ENCODE assay signal across 9 cellular contexts in the genomic region with DNA sequence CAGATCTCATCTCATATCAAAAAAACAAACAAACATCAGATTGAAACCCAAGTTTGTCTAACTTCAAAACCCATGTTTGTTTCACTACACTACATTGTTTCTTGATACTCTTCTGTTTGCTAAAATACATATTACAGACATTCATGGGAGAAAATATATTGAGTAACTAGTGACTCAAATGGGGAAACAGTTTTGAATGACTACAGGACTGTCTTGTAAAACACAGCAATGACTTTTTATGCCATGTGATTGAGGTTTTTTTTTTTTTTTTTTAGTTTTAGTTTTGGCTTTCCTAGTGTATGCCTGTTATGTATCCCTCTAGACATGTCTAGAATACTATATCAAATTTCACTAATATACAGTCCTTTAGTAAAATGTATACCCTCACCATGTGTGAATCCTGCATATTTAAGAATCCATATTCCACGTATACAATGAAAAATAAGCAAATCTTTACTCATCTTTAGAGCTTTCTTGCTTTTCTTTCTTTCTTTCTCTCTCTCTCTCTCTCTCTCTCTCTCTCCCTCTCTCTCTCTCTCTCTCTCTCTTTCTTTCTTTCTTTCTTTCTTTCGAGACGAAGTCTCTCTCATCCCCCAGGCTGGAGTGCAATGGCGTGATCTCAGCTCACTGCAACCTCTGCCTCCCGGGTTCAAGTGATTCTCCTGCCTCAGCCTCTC. TPM values are rescaled to one million over a fixed set of nuclear protein-coding genes. Genes with fewer than 3 reads are reported as not detected.
DNase-seq lines count a peak whose midpoint lies in the region; ATAC-seq, FAIRE-seq and TF ChIP-seq lines count a peak whose summit lies in the region.
"Had no signal": no experiment of that assay in that cellular context is flagged by ENCODE, and none has a peak within 500 bp of the region (broad histone marks: within the 10 kb centered on the region; RNA-seq: fewer than 3 reads in every experiment).

No MANE protein-coding gene starts in this region.

- no peak overlapping the region for H3K4me3 ChIP-seq in K562
- H3K4me3 ChIP-seq in endodermal cell (ENCODE audit: low read length), result no peak overlapping the region
- H3K4me3 ChIP-seq: coronary artery had no signal

- no peaks in the 10 kb centered on the region for H3K27me3 Mint-ChIP-seq in endodermal cell (ENCODE audit: insufficient read depth)

- H3K9me3 Mint-ChIP-seq in endodermal cell, result no peaks in the 10 kb centered on the region

- TF ChIP-seq POLR2A in K562 (conservative IDR thresholded peaks at IDR 0.05), result no peak

- H3K36me3 ChIP-seq in K562 (ENCODE audit: control insufficient read depth, insufficient read depth, low read length) (no peaks in the 10 kb centered on the region), endodermal cell (ENCODE audit: control insufficient read depth, insufficient read depth, low read length) (no peaks in the 10 kb centered on the region)

- H4K20me1 ChIP-seq in K562 (replicated peaks; ENCODE audit: control insufficient read depth, insufficient read depth, low read length), result no peaks in the 10 kb centered on the region

- no peak for TF ChIP-seq RAD21 in K562 (CRISPR knock-in tag; conservative IDR thresholded peaks at IDR 0.05 in 1 of 2, IDR thresholded peaks at IDR 0.05 in 1 of 2)

- H3K36me3 Mint-ChIP-seq in endodermal cell (ENCODE audit: low read depth), result peaks cover 3% of the 10 kb centered on the region

- intact Hi-C loops in K562 (cut with micrococcal nuclease), result no loop called here

- H3K9me3 ChIP-seq in K562 (replicated peaks; ENCODE audit: control insufficient read depth, insufficient read depth, low read depth, low read length) (no peaks in the 10 kb centered on the region), endodermal cell (ENCODE audit: control insufficient read depth, low read length) (no peaks in the 10 kb centered on the region)

- H2AFZ ChIP-seq in K562 (ENCODE audit: low read depth, low read length), result peak overlapping the region; percentile 51

- no peaks in the 10 kb centered on the region for H3K9me1 ChIP-seq in K562 (ENCODE audit: control insufficient read depth, insufficient read depth, low read length)

- peak; percentile 41 for ATAC-seq in GM18868 (IDR thresholded peaks at IDR 0.05; ENCODE audit: unreplicated experiment)
- peak; percentile 50 for ATAC-seq in HG03432 (IDR thresholded peaks at IDR 0.05; ENCODE audit: unreplicated experiment)
- ATAC-seq in K562, result no peak
- no peak for ATAC-seq in omental fat pad (ENCODE audit: low FRiP score)

- no peak for TF ChIP-seq EP300 in K562 (IDR thresholded peaks at IDR 0.05; ENCODE audit: low read length)

- no peak overlapping the region for H3K9ac ChIP-seq in K562 (ENCODE audit: insufficient read depth in 1 of 2, low read depth in 2 of 2, low read length in 2 of 2)
- H3K9ac ChIP-seq in endodermal cell (ENCODE audit: extremely low read depth, low read length, poor library complexity, severe bottlenecking), result no peak overlapping the region

- H3K27ac ChIP-seq in K562 (ENCODE audit: extremely low read depth, low read depth, low read length), result no peak overlapping the region
- H3K27ac ChIP-seq in endodermal cell (ENCODE audit: low read depth, low read length), result no peak overlapping the region
- H3K27ac ChIP-seq: coronary artery had no signal

- H3K4me3 Mint-ChIP-seq in endodermal cell, result no peak overlapping the region

- H3K4me2 ChIP-seq in K562 (ENCODE audit: insufficient read depth, low read length), result no peak overlapping the region

- POLR2A ChIA-PET in K562 (lab: Yijun Ruan, JAX), result interaction anchor here (0.6 to 0.7 kb wide), 2 partner anchors 44 to 53 kb away, joined by 3 to 4 read pairs; no protein-coding TSS in a partner anchor

- H3K27me3 ChIP-seq in K562 (ENCODE audit: control insufficient read depth in 2 of 2, insufficient read depth in 2 of 2, low read length in 2 of 2), result no peaks in the 10 kb centered on the region
- no peaks in the 10 kb centered on the region for H3K27me3 ChIP-seq in endodermal cell (ENCODE audit: control insufficient read depth, insufficient read depth, low read length, poor library complexity, severe bottlenecking)

- H3K27ac Mint-ChIP-seq in endodermal cell, result no peak overlapping the region

- TF ChIP-seq CTCF in K562 (IDR thresholded peaks at IDR 0.05 in 2 of 3, conservative IDR thresholded peaks at IDR 0.05 in 1 of 3; ENCODE audit: insufficient read depth in 2 of 3, low read depth in 1 of 3, low read length in 3 of 3), result no peak
- TF ChIP-seq CTCF in endodermal cell (conservative IDR thresholded peaks at IDR 0.05), result no peak
- no peak for TF ChIP-seq CTCF in omental fat pad (IDR thresholded peaks at IDR 0.05)

- BruUV-seq in K562 (replicated peaks; lab: Mats Ljungman, UMichigan), result no TSS peak

- H3K79me2 ChIP-seq in K562 (ENCODE audit: control insufficient read depth, insufficient read depth, low read length), result no peaks in the 10 kb centered on the region

- H3K4me1 ChIP-seq in K562 (replicated peaks in 1 of 2; ENCODE audit: control insufficient read depth in 2 of 2, insufficient read depth in 2 of 2, low read length in 2 of 2), result peaks cover 0 to 10% of the 10 kb centered on the region in 2 experiments; a peak in 1 of 5 replicates
- peaks cover 16% of the 10 kb centered on the region for H3K4me1 ChIP-seq in endodermal cell (ENCODE audit: control insufficient read depth, insufficient read depth, low read length)

- 68% methylated on average over 1 of the region's 5 CpGs for WGBS in K562 (ENCODE audit: insufficient coverage, low coverage, missing lambda C conversion rate)
- 96% methylated on average over 3 to 5 of the region's 5 CpGs for WGBS in endodermal cell (ENCODE audit: insufficient coverage in 1 of 2, insufficient read length in 1 of 2), 2 experiments

- CTCF ChIA-PET in K562 (lab: Yijun Ruan, JAX; ENCODE audit: low intra/inter-chr PET ratio), result no interaction called here

- in situ Hi-C loops in K562 (cut with MboI), result no loop called here

- H3K4me1 Mint-ChIP-seq in endodermal cell, result peaks cover 40% of the 10 kb centered on the region

- peak; percentile 32 for FAIRE-seq in K562 (lab: Jason Lieb, UNC)

- DNase-seq in AG20443 (ENCODE audit: low spot score) (peak; percentile 33), K562 (ENCODE audit: extremely low read depth in 1 of 4, low spot score in 3 of 4) (no peak), endodermal cell (no peak), omental fat pad (ENCODE audit: low spot score) (no peak), glomerular visceral epithelial cell (ENCODE audit: extremely low spot score) (no peak), NCI-H187 (lab: John Stamatoyannopoulos, UW) (no peak)

TF ChIP-seq in K562, 482 proteins besides CTCF, POLR2A, EP300 and RAD21 (continues in another document):
- TF ChIP-seq KLF10 (CRISPR knock-in tag; IDR thresholded peaks at IDR 0.05) (no peak), ZNF644 (tag; IDR thresholded peaks at IDR 0.05; ENCODE audit: low read depth) (no peak), ZZZ3 (IDR thresholded peaks at IDR 0.05) (no peak), HDAC1 (IDR thresholded peaks at IDR 0.05) (no peak), KLF13 (tag; IDR thresholded peaks at IDR 0.05; ENCODE audit: borderline replicate concordance, low read depth) (no peak), ZNF79 (CRISPR knock-in tag; IDR thresholded peaks at IDR 0.05; ENCODE audit: low read depth) (no peak), BRD4 (IDR thresholded peaks at IDR 0.05) (no peak), ZNF764 (CRISPR knock-in tag; IDR thresholded peaks at IDR 0.05; ENCODE audit: low read depth) (no peak), CBFA2T2 (conservative IDR thresholded peaks at IDR 0.05) (no peak), MTF1 (CRISPR knock-in tag; IDR thresholded peaks at IDR 0.05; ENCODE audit: borderline replicate concordance) (no peak), ZKSCAN1 (IDR thresholded peaks at IDR 0.05; ENCODE audit: low read depth, low read length) (no peak)

RNA-seq across cellular contexts. Expression of gene SERTAD2, which starts 46.6 kb away (rescaled TPM):
- total RNA-seq in K562 (2011; cell fraction: chromatin; rRNA removed; ENCODE audit: low replicate concordance), result 9.0 and 18.6 TPM in 2 replicates
- 8.2 and 9.5 TPM in 2 replicates for total RNA-seq in K562 (2011; cell fraction: nucleolus; rRNA removed)
- total RNA-seq in K562 (2011; cell fraction: nucleoplasm; rRNA removed), result 17.8 and 37.0 TPM in 2 replicates
- total RNA-seq in K562 (2014; rRNA removed) (5.3 and 5.9 TPM in 2 replicates), K562 (2014; rRNA removed; fragmentation: Illumina TruSeq; extraction: Trizol) (5.7 and 6.1 TPM in 2 replicates), K562 (2015; rRNA removed; fragmentation: Illumina TruSeq; extraction: Trizol) (6.5 and 7.1 TPM in 2 replicates), K562 (2021) (11.3 and 11.6 TPM in 2 replicates), endodermal cell (10 to 100 TPM; 17.1 to 20.3 TPM), omental fat pad (10 to 100 TPM; 13.1 to 42.2 (median 16.6) TPM)
- polyA plus RNA-seq in K562 (2011; rRNA removed) (5.9 and 6.6 TPM in 2 replicates), K562 (2014; fragmentation: Illumina TruSeq; extraction: Trizol) (9.4 and 12.5 TPM in 2 replicates), K562 (2014; fragmentation: Nextera tagmentation; extraction: Ambion mirVana) (1 to 10 TPM; 3.0 to 3.4 TPM), K562 (2014; rRNA removed) (6.3 and 7.5 TPM in 2 replicates)
- 6.1 and 8.2 TPM in 2 replicates for polyA plus RNA-seq in K562 (2011; cell fraction: cytosol; rRNA removed)
- polyA plus RNA-seq in K562 (2011; cell fraction: nucleus; rRNA removed), result 5.4 and 7.0 TPM in 2 replicates
- polyA plus RNA-seq in K562 (2012), result 10.7 and 11.1 TPM in 2 replicates
- 11.4 and 12.5 TPM in 2 replicates for polyA minus RNA-seq in K562 (2011; rRNA and poly(A)+ RNA removed)
- polyA minus RNA-seq in K562 (2011; cell fraction: cytosol; rRNA and poly(A)+ RNA removed), result 5.9 and 8.6 TPM in 2 replicates
- polyA minus RNA-seq in K562 (2011; cell fraction: nucleus; rRNA and poly(A)+ RNA removed), result 7.7 and 10.0 TPM in 2 replicates
- polyA plus RNA-seq in endodermal cell (2013, experiment 1 of 2), result 27.7 TPM
- polyA plus RNA-seq in endodermal cell (2013, experiment 2 of 2), result 25.7 TPM

Comparison
In these comparisons a context has a peak if more than half of its experiments do, and no peak if none do; other contexts are left out.
1. ATAC-seq: peak in GM18868 (single experiment) and HG03432 (single experiment); none in K562 (single experiment) and omental fat pad (single experiment).